In the genomic region with DNA sequence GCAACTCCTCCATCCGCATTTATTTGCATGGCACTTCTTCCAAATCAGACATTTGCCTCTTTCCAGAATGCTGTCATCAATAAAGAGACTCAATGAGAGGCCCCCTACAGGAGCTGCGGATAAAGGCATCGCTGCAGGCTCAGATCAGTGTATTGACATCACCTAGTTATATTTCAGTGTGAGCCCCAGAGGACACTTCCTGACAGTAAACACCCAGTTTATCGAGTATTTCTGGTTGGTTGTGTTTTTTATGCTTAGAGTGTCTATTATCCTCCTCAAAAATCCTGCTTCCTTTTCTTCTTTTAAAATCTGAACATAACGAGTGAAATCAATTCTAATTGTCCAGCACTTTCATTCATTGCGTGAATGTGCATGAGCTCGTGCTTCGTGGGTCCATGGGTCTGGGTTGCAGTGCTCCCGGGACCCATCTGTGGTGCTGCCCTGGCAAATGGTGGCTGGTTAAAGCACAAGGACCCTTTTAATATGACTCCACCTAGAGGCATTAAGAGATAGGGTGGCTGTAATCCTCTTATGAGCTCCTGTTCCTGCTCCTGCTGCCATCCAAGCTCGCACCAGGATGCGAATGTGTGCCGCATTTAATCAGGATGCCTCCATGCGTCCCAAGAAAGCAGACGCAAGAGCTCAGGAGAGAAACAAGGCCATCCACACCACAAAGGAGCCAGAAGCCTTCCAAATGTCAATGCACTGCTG, we compare ENCODE assay signal across 8 cellular contexts. TPM values are rescaled to one million over a fixed set of nuclear protein-coding genes. Genes with fewer than 3 reads are reported as not detected.
DNase-seq lines count a peak whose midpoint lies in the region; ATAC-seq and TF ChIP-seq lines count a peak whose summit lies in the region.
"Had no signal": no experiment of that assay in that cellular context is flagged by ENCODE, and none has a peak within 500 bp of the region (broad histone marks: within the 10 kb centered on the region; RNA-seq: fewer than 3 reads in every experiment).

No MANE protein-coding gene starts in this region.

- H3K9me3 Mint-ChIP-seq in chondrocyte (ENCODE audit: low read depth) (no peaks in the 10 kb centered on the region), osteocyte (ENCODE audit: unreplicated experiment) (no peaks in the 10 kb centered on the region)
- no peaks in the 10 kb centered on the region for H3K9me3 Mint-ChIP-seq in activated CD4-positive, alpha-beta T cell treated with anti-CD3 and anti-CD28 coated beads, Interleukin-2, amount 10 ng/mL, durations not matched to agents 7 days and 5 days

- TF ChIP-seq CTCF in GM12865 (IDR thresholded peaks at IDR 0.05; ENCODE audit: insufficient read depth, low read depth, low read length, missing control alignments) = peak; percentile 30
- peak; percentile 69 for TF ChIP-seq CTCF in chondrocyte (IDR thresholded peaks at IDR 0.05)
- TF ChIP-seq CTCF in osteocyte (IDR thresholded peaks at IDR 0.05) = peak; percentile 35

- no peaks in the 10 kb centered on the region for H3K27me3 ChIP-seq in HUES48 (ENCODE audit: control insufficient read depth, insufficient read depth, low read length)

- ATAC-seq in GM18520 (IDR thresholded peaks at IDR 0.05; ENCODE audit: unreplicated experiment) = no peak

- peaks cover 25% of the 10 kb centered on the region for H3K36me3 ChIP-seq in HUES48 (ENCODE audit: control insufficient read depth, insufficient read depth, low read length)

- H3K4me1 ChIP-seq in HUES48 (ENCODE audit: control insufficient read depth, insufficient read depth, low read length) = peaks cover 37% of the 10 kb centered on the region

- H3K9me3 ChIP-seq in HUES48 (ENCODE audit: control insufficient read depth, insufficient read depth, low read length) = no peaks in the 10 kb centered on the region

- H3K9ac ChIP-seq in HUES48 (ENCODE audit: low read depth, low read length) = no peak overlapping the region

- H3K4me3 ChIP-seq in GM12865 (ENCODE audit: low read depth, low read length) (no peak overlapping the region), HUES48 (ENCODE audit: low read depth, low read length) (no peak overlapping the region)

- H3K4me3 Mint-ChIP-seq in chondrocyte (ENCODE audit: unreplicated experiment) (no peak overlapping the region), osteocyte (ENCODE audit: unreplicated experiment) (no peak overlapping the region)
- no peak overlapping the region for H3K4me3 Mint-ChIP-seq in activated CD4-positive, alpha-beta T cell treated with anti-CD3 and anti-CD28 coated beads, Interleukin-2, amount 10 ng/mL, durations not matched to agents 7 days and 5 days

- DNase-seq in GM12865 (ENCODE audit: low read depth) (peak; percentile 30), chondrocyte (ENCODE audit: low spot score) (no peak), osteocyte (ENCODE audit: extremely low spot score, unreplicated experiment) (no peak), NCI-H187 treated with DMSO at 0.1 percent for 48 hours (lab: John Stamatoyannopoulos, UW) (no peak)
- no peak for DNase-seq in activated CD4-positive, alpha-beta T cell treated with anti-CD3 and anti-CD28 coated beads, Interleukin-2, amount 10 ng/mL, durations not matched to agents 7 days and 5 days
- DNase-seq: stimulated activated CD4-positive, alpha-beta T cell treated with anti-CD3 and anti-CD28 coated beads, Interleukin-4, amount 100 ng/mL, for 24 hours had no signal

- H3K27ac ChIP-seq in HUES48 (ENCODE audit: low read depth, low read length) = peak overlapping the region; percentile 76

- peaks cover 33% of the 10 kb centered on the region for H3K4me1 Mint-ChIP-seq in chondrocyte (ENCODE audit: low read depth)
- H3K4me1 Mint-ChIP-seq in osteocyte (ENCODE audit: unreplicated experiment) = peaks cover 36% of the 10 kb centered on the region
- peaks cover 4% of the 10 kb centered on the region for H3K4me1 Mint-ChIP-seq in activated CD4-positive, alpha-beta T cell treated with anti-CD3 and anti-CD28 coated beads, Interleukin-2, amount 10 ng/mL, durations not matched to agents 7 days and 5 days

- CTCF ChIA-PET in activated CD4-positive, alpha-beta T cell treated with anti-CD3 and anti-CD28 coated beads, Interleukin-2, amount 10 ng/mL, durations not matched to agents 7 days and 5 days (lab: Charles Lee) = interaction anchor here (0.6 to 1.6 kb wide), 7 partner anchors 8 to 219 kb away, joined by 3 to 7 read pairs (median 3); no protein-coding TSS in a partner anchor

- H3K27me3 Mint-ChIP-seq in chondrocyte (ENCODE audit: low read depth) (no peaks in the 10 kb centered on the region), osteocyte (ENCODE audit: unreplicated experiment) (no peaks in the 10 kb centered on the region)
- H3K27me3 Mint-ChIP-seq in activated CD4-positive, alpha-beta T cell treated with anti-CD3 and anti-CD28 coated beads, Interleukin-2, amount 10 ng/mL, durations not matched to agents 7 days and 5 days = no peaks in the 10 kb centered on the region

- H3K27ac Mint-ChIP-seq in chondrocyte (ENCODE audit: unreplicated experiment) (no peak overlapping the region), osteocyte (ENCODE audit: unreplicated experiment) (no peak overlapping the region)
- H3K27ac Mint-ChIP-seq in activated CD4-positive, alpha-beta T cell treated with anti-CD3 and anti-CD28 coated beads, Interleukin-2, amount 10 ng/mL, durations not matched to agents 7 days and 5 days = no peak overlapping the region

- POLR2A ChIA-PET in activated CD4-positive, alpha-beta T cell treated with anti-CD3 and anti-CD28 coated beads, Interleukin-2, amount 10 ng/mL, durations not matched to agents 7 days and 5 days (lab: Charles Lee) = no interaction called here

- H3K36me3 Mint-ChIP-seq in chondrocyte (ENCODE audit: low read depth) = peaks cover 27% of the 10 kb centered on the region
- peaks cover 39% of the 10 kb centered on the region for H3K36me3 Mint-ChIP-seq in osteocyte (ENCODE audit: unreplicated experiment)
- no peaks in the 10 kb centered on the region for H3K36me3 Mint-ChIP-seq in activated CD4-positive, alpha-beta T cell treated with anti-CD3 and anti-CD28 coated beads, Interleukin-2, amount 10 ng/mL, durations not matched to agents 7 days and 5 days (ENCODE audit: low read depth)

RNA-seq across cellular contexts. Expression of gene NRP2, which starts 38.9 kb away (rescaled TPM):
- total RNA-seq in chondrocyte = 31.7 to 83.7 TPM (median 34.5 TPM) in 3 replicates
- 52.4 and 58.4 TPM in 2 replicates for total RNA-seq in osteocyte
- 1 to 10 TPM; 7.1 to 8.1 TPM for total RNA-seq in activated CD4-positive, alpha-beta T cell treated with anti-CD3 and anti-CD28 coated beads, Interleukin-2, amount 10 ng/mL, durations not matched to agents 7 days and 5 days
